ENCODE assay signal across 10 cellular contexts in the genomic region with DNA sequence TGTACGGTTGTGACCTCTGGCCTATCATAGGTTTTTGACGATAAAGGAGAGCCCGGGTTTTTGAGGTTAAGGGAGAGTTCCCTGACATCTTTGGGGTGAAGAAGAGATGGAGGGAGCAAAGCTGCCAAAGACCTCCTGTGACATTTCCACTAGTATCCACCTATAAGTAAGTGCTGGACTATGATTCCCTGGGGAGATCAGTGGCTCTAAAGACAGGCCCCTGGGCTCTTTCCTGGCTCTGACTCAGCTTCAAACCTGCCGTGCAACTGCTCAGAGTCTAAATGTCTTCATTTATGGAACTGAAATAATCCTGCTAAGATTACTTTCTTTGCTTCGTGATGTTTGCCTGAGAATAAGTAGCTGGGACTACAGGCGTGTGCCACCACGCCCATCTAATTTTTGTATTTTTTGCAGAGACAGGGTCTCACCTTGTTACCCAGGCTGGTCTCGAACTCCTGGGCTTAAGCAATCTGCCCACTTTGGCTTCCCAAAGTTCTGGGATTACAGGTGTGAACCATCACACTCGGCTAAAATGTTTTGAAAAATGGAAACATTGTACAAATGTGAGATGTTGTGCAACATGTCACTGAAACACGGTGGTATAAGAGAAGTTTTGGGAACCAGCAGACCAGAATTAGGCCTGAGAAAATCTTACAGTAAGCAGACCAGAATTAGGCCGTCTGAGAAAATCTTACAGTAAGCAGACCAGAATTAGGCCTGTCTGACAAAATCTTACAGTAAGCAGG. TPM values are rescaled to one million over a fixed set of nuclear protein-coding genes. Genes with fewer than 3 reads are reported as not detected.
DNase-seq lines count a peak whose midpoint lies in the region; ATAC-seq, FAIRE-seq and TF ChIP-seq lines count a peak whose summit lies in the region.
"Had no signal": no experiment of that assay in that cellular context is flagged by ENCODE, and none has a peak within 500 bp of the region (broad histone marks: within the 10 kb centered on the region; RNA-seq: fewer than 3 reads in every experiment).

No MANE protein-coding gene starts in this region.

- CTCF ChIA-PET in activated CD4-positive, alpha-beta T cell treated with anti-CD3 and anti-CD28 coated beads for 36 hours (lab: Charles Lee), result interaction anchor here (0.9 to 1.7 kb wide), 3 partner anchors 11 to 39 kb away, joined by 4 read pairs; no protein-coding TSS in a partner anchor
- CTCF ChIA-PET in endothelial cell of umbilical vein (lab: Charles Lee), result interaction anchor here (1.1 to 3.5 kb wide), 2 partner anchors 9 to 291 kb away, joined by 3 to 12 read pairs; no protein-coding TSS in a partner anchor

- H3K27ac ChIP-seq in OCI-LY3 (ENCODE audit: low read length) (peak overlapping the region; percentile 60), endothelial cell of umbilical vein (ENCODE audit: insufficient read depth, low read depth, low read length) (no peak overlapping the region)

- DNase-seq in activated CD4-positive, alpha-beta T cell treated with anti-CD3 and anti-CD28 coated beads for 36 hours, result no peak
- no peak for DNase-seq in activated CD4-positive, alpha-beta T cell treated with anti-CD3 and anti-CD28 coated beads, Interleukin-2, amount 50 U/mL, for 48 hours
- no peak for DNase-seq in endothelial cell of umbilical vein (ENCODE audit: low read depth, low spot score)
- peak; percentile 9 for DNase-seq in retina
- no peak for DNase-seq in HCEC 1CT
- no peak for DNase-seq in NCI-H1105 (lab: John Stamatoyannopoulos, UW)
- no peak for DNase-seq in DMS 273 (lab: John Stamatoyannopoulos, UW; ENCODE audit: unreplicated experiment)
- DNase-seq: NCI-H187 had no signal

- H3K4me1 Mint-ChIP-seq in activated CD4-positive, alpha-beta T cell treated with anti-CD3 and anti-CD28 coated beads for 36 hours, result peaks cover 33% of the 10 kb centered on the region

- H3K27me3 Mint-ChIP-seq in activated CD4-positive, alpha-beta T cell treated with anti-CD3 and anti-CD28 coated beads for 36 hours, result no peaks in the 10 kb centered on the region

- H2AFZ ChIP-seq in OCI-LY3 (ENCODE audit: low read depth, low read length) (peak overlapping the region; percentile 4; the same call in 1 of the 2 replicates), endothelial cell of umbilical vein (ENCODE audit: low read depth, low read length) (no peak overlapping the region)

- peak overlapping the region; percentile 94 for H3K27ac Mint-ChIP-seq in activated CD4-positive, alpha-beta T cell treated with anti-CD3 and anti-CD28 coated beads for 36 hours

- no peaks in the 10 kb centered on the region for H3K27me3 ChIP-seq in OCI-LY3 (ENCODE audit: low read depth, low read length)
- H3K27me3 ChIP-seq in endothelial cell of umbilical vein (ENCODE audit: control insufficient read depth in 2 of 2, insufficient read depth in 2 of 2, low read length in 2 of 2), result no peaks in the 10 kb centered on the region

- H3K9me3 Mint-ChIP-seq in activated CD4-positive, alpha-beta T cell treated with anti-CD3 and anti-CD28 coated beads for 36 hours (ENCODE audit: low read depth), result no peaks in the 10 kb centered on the region

- no peaks in the 10 kb centered on the region for H3K9me1 ChIP-seq in endothelial cell of umbilical vein (replicated peaks; ENCODE audit: control insufficient read depth, extremely low read depth, insufficient read depth, low read length)

- POLR2A ChIA-PET in activated CD4-positive, alpha-beta T cell treated with anti-CD3 and anti-CD28 coated beads for 36 hours (lab: Charles Lee), result no interaction called here
- POLR2A ChIA-PET in endothelial cell of umbilical vein (lab: Charles Lee), result no interaction called here

- H3K9me3 ChIP-seq in OCI-LY3 (ENCODE audit: insufficient read depth, low read length) (no peaks in the 10 kb centered on the region), endothelial cell of umbilical vein (replicated peaks; ENCODE audit: control insufficient read depth, insufficient read depth, low read length) (no peaks in the 10 kb centered on the region)

- intact Hi-C loops in activated CD4-positive, alpha-beta T cell treated with anti-CD3 and anti-CD28 coated beads for 36 hours (cut with DNase I, micrococcal nuclease), result loop anchor here (5.0 to 10.0 kb wide), 2 partner anchors 53 to 1434 kb away; a partner anchor contains a TSS
- intact Hi-C loops in endothelial cell of umbilical vein (cut with micrococcal nuclease), result loop anchor here (1.0 kb wide), 1 partner anchor 8 kb away; no protein-coding TSS in a partner anchor

- ATAC-seq in activated CD4-positive, alpha-beta T cell treated with anti-CD3 and anti-CD28 coated beads for 36 hours, result no peak

- TF ChIP-seq CTCF in OCI-LY3 (IDR thresholded peaks at IDR 0.05; ENCODE audit: low read depth, low read length) (no peak), endothelial cell of umbilical vein (IDR thresholded peaks at IDR 0.05; ENCODE audit: extremely low read depth in 1 of 2, insufficient read depth in 1 of 2, low read depth in 1 of 2, low read length in 2 of 2) (no peak)

- H3K4me3 ChIP-seq in OCI-LY3 (ENCODE audit: low read length), result peak overlapping the region; percentile 93
- no peak overlapping the region for H3K4me3 ChIP-seq in endothelial cell of umbilical vein (replicated peaks in 1 of 3; ENCODE audit: insufficient read depth in 1 of 3, low read depth in 1 of 3, low read length in 3 of 3)

- H3K4me2 ChIP-seq in OCI-LY3 (ENCODE audit: low read length) (peak overlapping the region; percentile 89), endothelial cell of umbilical vein (ENCODE audit: insufficient read depth, low read length) (no peak overlapping the region)

- H3K9ac ChIP-seq in OCI-LY3 (ENCODE audit: low read length), result peak overlapping the region; percentile 98
- H3K9ac ChIP-seq in endothelial cell of umbilical vein (replicated peaks; ENCODE audit: extremely low read depth, insufficient read depth, low read length), result no peak overlapping the region

- peak; percentile 44 for FAIRE-seq in endothelial cell of umbilical vein (lab: Jason Lieb, UNC)
- FAIRE-seq: keratinocyte had no signal

- BruUV-seq in endothelial cell of umbilical vein (replicated peaks; lab: Mats Ljungman, UMichigan), result no TSS peak

- H4K20me1 ChIP-seq in OCI-LY3 (ENCODE audit: insufficient read depth, low read length), result peaks cover 29% of the 10 kb centered on the region
- no peaks in the 10 kb centered on the region for H4K20me1 ChIP-seq in endothelial cell of umbilical vein (replicated peaks; ENCODE audit: control insufficient read depth, extremely low read depth, insufficient read depth, low read length)

- H3K36me3 Mint-ChIP-seq in activated CD4-positive, alpha-beta T cell treated with anti-CD3 and anti-CD28 coated beads for 36 hours (ENCODE audit: low read depth), result peaks cover 11% of the 10 kb centered on the region

- H3K36me3 ChIP-seq in OCI-LY3 (replicated peaks; ENCODE audit: low read depth, low read length) (peaks cover 26% of the 10 kb centered on the region), endothelial cell of umbilical vein (ENCODE audit: control insufficient read depth in 2 of 2, extremely low read depth in 1 of 2, insufficient read depth in 2 of 2, low read length in 2 of 2) (no peaks in the 10 kb centered on the region)

- dilution Hi-C loops in endothelial cell of umbilical vein (cut with MboI; ENCODE audit: extremely low pct_ligation_motif_present, low sequenced_read_pairs), result no loop called here

- H3K4me1 ChIP-seq in OCI-LY3 (ENCODE audit: low read length), result peaks cover 49% of the 10 kb centered on the region
- peaks cover 12% of the 10 kb centered on the region for H3K4me1 ChIP-seq in endothelial cell of umbilical vein (ENCODE audit: control insufficient read depth, extremely low read depth, insufficient read depth, low read length)

- peaks cover 39% of the 10 kb centered on the region for H3K79me2 ChIP-seq in OCI-LY3 (ENCODE audit: low read length)
- peaks cover 5% of the 10 kb centered on the region for H3K79me2 ChIP-seq in endothelial cell of umbilical vein (ENCODE audit: control insufficient read depth, insufficient read depth, low read length)

- H3K4me3 Mint-ChIP-seq in activated CD4-positive, alpha-beta T cell treated with anti-CD3 and anti-CD28 coated beads for 36 hours, result peak overlapping the region; percentile 99

- TF ChIP-seq POLR2A in endothelial cell of umbilical vein (IDR thresholded peaks at IDR 0.05; ENCODE audit: low read depth, low read length), result no peak

TF ChIP-seq in endothelial cell of umbilical vein, 7 proteins besides CTCF, POLR2A, EP300 and RAD21 (continues in another document):
- TF ChIP-seq JUN (IDR thresholded peaks at IDR 0.05; ENCODE audit: borderline replicate concordance, insufficient read depth, insufficient read length, low read depth) (no peak), GATA2 (IDR thresholded peaks at IDR 0.05; ENCODE audit: insufficient read depth, insufficient read length, low read depth, low read length) (no peak), MYC (IDR thresholded peaks at IDR 0.05; ENCODE audit: low read depth, low read length) (no peak), EZH2 (IDR thresholded peaks at IDR 0.05; ENCODE audit: borderline replicate concordance, low read depth, low read length, severe bottlenecking) (no peak), FOS (IDR thresholded peaks at IDR 0.05; ENCODE audit: borderline replicate concordance, insufficient read depth, low read length) (no peak)

RNA-seq across cellular contexts. Expression of a gene that starts 1.2 kb away (rescaled TPM):
- 1 to 10 TPM; 9.0 to 9.1 TPM for total RNA-seq in activated CD4-positive, alpha-beta T cell treated with anti-CD3 and anti-CD28 coated beads for 36 hours
- 6.0 TPM in 2 replicates for total RNA-seq in endothelial cell of umbilical vein
- 4.3 TPM in 2 replicates for polyA plus RNA-seq in endothelial cell of umbilical vein
- 2.6 and 3.1 TPM in 2 replicates for polyA plus RNA-seq in endothelial cell of umbilical vein (2011; cell fraction: cytosol; rRNA removed)
- 1.3 and 1.5 TPM in 2 replicates for polyA plus RNA-seq in endothelial cell of umbilical vein (2011; cell fraction: nucleus; rRNA removed)
- polyA plus RNA-seq in endothelial cell of umbilical vein (2012), result 3.8 and 5.2 TPM in 2 replicates
- polyA minus RNA-seq in endothelial cell of umbilical vein, result 9.5 and 11.6 TPM in 2 replicates
- 0.20 TPM for polyA minus RNA-seq in endothelial cell of umbilical vein (2011; cell fraction: cytosol; rRNA and poly(A)+ RNA removed)
- 1.8 and 1.9 TPM in 2 replicates for polyA minus RNA-seq in endothelial cell of umbilical vein (2011; cell fraction: nucleus; rRNA and poly(A)+ RNA removed)

RNA-seq across cellular contexts. Expression of a gene that starts 59.4 kb away (rescaled TPM):
- 1 to 10 TPM; 2.2 to 3.6 TPM for total RNA-seq in activated CD4-positive, alpha-beta T cell treated with anti-CD3 and anti-CD28 coated beads for 36 hours
- 14.6 and 21.1 TPM in 2 replicates for total RNA-seq in endothelial cell of umbilical vein
- polyA plus RNA-seq in endothelial cell of umbilical vein, result 17.6 and 18.5 TPM in 2 replicates
- 12.6 and 14.3 TPM in 2 replicates for polyA plus RNA-seq in endothelial cell of umbilical vein (2011; cell fraction: cytosol; rRNA removed)
- 163 and 195 TPM in 2 replicates for polyA plus RNA-seq in endothelial cell of umbilical vein (2011; cell fraction: nucleus; rRNA removed)
- 14.4 and 19.0 TPM in 2 replicates for polyA plus RNA-seq in endothelial cell of umbilical vein (2012)
- 20.2 and 30.2 TPM in 2 replicates for polyA minus RNA-seq in endothelial cell of umbilical vein
- polyA minus RNA-seq in endothelial cell of umbilical vein (2011; cell fraction: cytosol; rRNA and poly(A)+ RNA removed), result 4.7 TPM
- polyA minus RNA-seq in endothelial cell of umbilical vein (2011; cell fraction: nucleus; rRNA and poly(A)+ RNA removed), result 29.8 and 40.7 TPM in 2 replicates
